In the genomic region with DNA sequence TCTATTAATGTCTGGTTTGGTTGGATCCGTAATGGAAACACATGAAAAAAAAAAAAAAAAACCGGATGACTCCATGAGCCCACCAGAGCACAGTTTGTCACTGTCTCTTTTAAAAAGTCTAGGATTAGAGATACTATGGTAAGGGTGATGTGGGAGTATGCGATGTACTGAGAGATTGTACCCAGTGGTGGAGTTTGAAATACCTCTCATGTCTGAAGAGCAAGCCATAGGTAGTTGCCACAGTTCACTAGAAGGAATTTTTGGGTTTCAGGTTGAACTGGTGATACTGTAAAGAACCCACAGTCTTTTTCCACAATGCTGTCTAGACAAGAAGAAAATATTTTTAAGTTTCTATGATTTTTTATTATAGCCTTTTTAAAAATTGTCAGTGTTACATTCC, we compare ENCODE assay signal across 21 cellular contexts.
"Had no signal": no experiment of that assay in that cellular context is flagged by ENCODE, and none has a peak within 500 bp of the region (broad histone marks: within the 10 kb centered on the region; RNA-seq: fewer than 3 reads in every experiment).

No MANE protein-coding gene starts in this region.

- H3K4me3 ChIP-seq: adrenal gland, K562 had no signal

- H3K27me3 ChIP-seq: adrenal gland had no signal

- H3K4me3 Mint-ChIP-seq: activated B cell treated with CpG ODN at 0.5 μM for 24 hours; activated CD4-positive, alpha-beta T cell treated with anti-CD3 and anti-CD28 coated beads, Interleukin-2, amount 10 ng/mL, durations not matched to agents 24 days and 14 days; activated CD8-positive, alpha-beta memory T cell treated with anti-CD3 and anti-CD28 coated beads, Interleukin-2, amount 10 ng/mL, durations not matched to agents 7 days and 5 days; activated naive CD8-positive, alpha-beta T cell treated with anti-CD3 and anti-CD28 coated beads, Interleukin-2, amount 10 ng/mL, durations not matched to agents 7 days and 5 days; T-helper 1 cell treated with Interleukin-12 subunit alpha and Interleukin-12 subunit beta and Interleukin-4 antibody, amounts not matched to agents 30 μg/mL and 1 μg/mL, for 36 hours had no signal

- DNase-seq: activated B cell treated with CpG ODN at 0.5 μM for 24 hours; activated CD4-positive, alpha-beta T cell treated with anti-CD3 and anti-CD28 coated beads for 1 hour; activated CD4-positive, alpha-beta T cell treated with anti-CD3 and anti-CD28 coated beads, Interleukin-2, amount 50 U/mL, for 48 hours; activated CD8-positive, alpha-beta memory T cell treated with anti-CD3 and anti-CD28 coated beads, Interleukin-2, amount 10 ng/mL, durations not matched to agents 7 days and 5 days; activated naive CD4-positive, alpha-beta T cell; activated naive CD8-positive, alpha-beta T cell treated with anti-CD3 and anti-CD28 coated beads, Interleukin-2, amount 10 ng/mL, durations not matched to agents 7 days and 5 days; activated T-cell treated with anti-CD3 and anti-CD28 coated beads, Interleukin-2, amount 50 U/mL, for 48 hours; adrenal gland; anterior cingulate cortex; Karpas-422; NCI-H1048; NCI-H146; NCI-H187 treated with DMSO at 0.1 percent for 48 hours; NCI-H2081 treated with DMSO at 0.1 percent for 48 hours; NCI-H446; NCI-H524; SHP77 treated with DMSO at 0.1 percent for 48 hours; T-helper 9 cell had no signal

- H3K9me3 ChIP-seq: adrenal gland had no signal

- H3K9me3 Mint-ChIP-seq: activated B cell treated with CpG ODN at 0.5 μM for 24 hours; activated naive CD8-positive, alpha-beta T cell treated with anti-CD3 and anti-CD28 coated beads, Interleukin-2, amount 10 ng/mL, durations not matched to agents 7 days and 5 days; T-helper 1 cell treated with Interleukin-12 subunit alpha and Interleukin-12 subunit beta and Interleukin-4 antibody, amounts not matched to agents 30 μg/mL and 1 μg/mL, for 36 hours had no signal

- H3K27ac Mint-ChIP-seq: activated B cell treated with CpG ODN at 0.5 μM for 24 hours; activated CD4-positive, alpha-beta T cell treated with anti-CD3 and anti-CD28 coated beads, Interleukin-2, amount 10 ng/mL, durations not matched to agents 24 days and 14 days; activated CD8-positive, alpha-beta memory T cell treated with anti-CD3 and anti-CD28 coated beads, Interleukin-2, amount 10 ng/mL, durations not matched to agents 7 days and 5 days; activated naive CD8-positive, alpha-beta T cell treated with anti-CD3 and anti-CD28 coated beads, Interleukin-2, amount 10 ng/mL, durations not matched to agents 7 days and 5 days; T-helper 1 cell treated with Interleukin-12 subunit alpha and Interleukin-12 subunit beta and Interleukin-4 antibody, amounts not matched to agents 30 μg/mL and 1 μg/mL, for 36 hours had no signal

- ATAC-seq: K562 had no signal

- H3K27ac ChIP-seq: adrenal gland had no signal

- H3K27me3 Mint-ChIP-seq: activated B cell treated with CpG ODN at 0.5 μM for 24 hours; activated CD4-positive, alpha-beta T cell treated with anti-CD3 and anti-CD28 coated beads, Interleukin-2, amount 10 ng/mL, durations not matched to agents 24 days and 14 days; activated CD8-positive, alpha-beta memory T cell treated with anti-CD3 and anti-CD28 coated beads, Interleukin-2, amount 10 ng/mL, durations not matched to agents 7 days and 5 days; activated naive CD8-positive, alpha-beta T cell treated with anti-CD3 and anti-CD28 coated beads, Interleukin-2, amount 10 ng/mL, durations not matched to agents 7 days and 5 days had no signal
